ENCODE assay signal across 9 cellular contexts in the genomic region with DNA sequence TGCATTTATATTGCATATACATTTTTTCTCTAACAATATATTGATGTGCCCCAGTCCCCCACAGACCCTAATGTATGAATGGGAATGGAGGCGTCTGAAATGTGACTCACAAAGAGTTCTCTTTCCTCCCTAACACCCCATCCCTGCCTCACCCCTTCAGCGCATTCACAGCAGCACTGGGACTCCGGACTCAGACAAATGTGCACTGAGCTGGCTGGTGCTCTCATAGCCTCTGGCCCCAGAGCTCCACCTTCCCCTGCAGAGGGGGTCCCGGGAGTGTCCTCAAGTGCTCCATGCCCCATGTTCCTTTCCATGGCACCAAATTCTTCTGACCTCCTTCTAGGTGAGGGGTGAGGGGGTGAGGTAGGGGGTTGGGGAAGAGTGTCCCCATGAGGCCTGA. TPM values are rescaled to one million over a fixed set of nuclear protein-coding genes. Genes with fewer than 3 reads are reported as not detected.
DNase-seq lines count a peak whose midpoint lies in the region; ATAC-seq, FAIRE-seq and TF ChIP-seq lines count a peak whose summit lies in the region.
"Had no signal": no experiment of that assay in that cellular context is flagged by ENCODE, and none has a peak within 500 bp of the region (broad histone marks: within the 10 kb centered on the region; RNA-seq: fewer than 3 reads in every experiment).

No MANE protein-coding gene starts in this region.

- peaks cover 45% of the 10 kb centered on the region for H3K4me1 Mint-ChIP-seq in activated T-helper 1 cell treated with anti-CD3 and anti-CD28 coated beads, Interleukin-12 subunit alpha, Interleukin-12 subunit beta, Interleukin-2, Interleukin-4 antibody, amounts not matched to agents 30 ng/mL and 10 ng/mL and 1 ng/mL, durations not matched to agents 14 hours and 24 hours and 36 hours (ENCODE audit: low read depth)

- no peak for TF ChIP-seq POLR2A in upper lobe of left lung (IDR thresholded peaks at IDR 0.05)

- intact Hi-C loops in Right ventricle myocardium inferior (cut with DNase I) (loop anchor here (10.0 kb wide), 1 partner anchor 439 kb away; no protein-coding TSS in a partner anchor), left ventricle myocardium superior (cut with micrococcal nuclease) (no loop called here), kidney (cut with DNase I) (no loop called here)
- intact Hi-C loops in activated T-helper 1 cell treated with anti-CD3 and anti-CD28 coated beads, Interleukin-12 subunit alpha, Interleukin-12 subunit beta, Interleukin-2, Interleukin-4 antibody, amounts not matched to agents 30 ng/mL and 10 ng/mL and 1 ng/mL, durations not matched to agents 14 hours and 24 hours and 36 hours (cut with micrococcal nuclease) = loop anchor here (1.0 to 2.0 kb wide), 5 partner anchors 19 to 580 kb away; a partner anchor contains a TSS

- TF ChIP-seq CTCF in upper lobe of left lung (IDR thresholded peaks at IDR 0.05) (no peak), kidney (IDR thresholded peaks at IDR 0.05; ENCODE audit: borderline replicate concordance, extremely low read depth, insufficient read depth) (no peak)

- H3K9me3 Mint-ChIP-seq in activated T-helper 1 cell treated with anti-CD3 and anti-CD28 coated beads, Interleukin-12 subunit alpha, Interleukin-12 subunit beta, Interleukin-2, Interleukin-4 antibody, amounts not matched to agents 30 ng/mL and 10 ng/mL and 1 ng/mL, durations not matched to agents 14 hours and 24 hours and 36 hours = no peaks in the 10 kb centered on the region

- no peak for FAIRE-seq in kidney (lab: Jason Lieb, UNC)

- peak overlapping the region in 1 of 2 donors; percentile 93 for H3K9ac ChIP-seq in kidney (ENCODE audit: low read length in 2 of 2)

- H3K36me3 Mint-ChIP-seq in activated T-helper 1 cell treated with anti-CD3 and anti-CD28 coated beads, Interleukin-12 subunit alpha, Interleukin-12 subunit beta, Interleukin-2, Interleukin-4 antibody, amounts not matched to agents 30 ng/mL and 10 ng/mL and 1 ng/mL, durations not matched to agents 14 hours and 24 hours and 36 hours (ENCODE audit: low read depth) = no peaks in the 10 kb centered on the region

- DNase-seq in Right ventricle myocardium inferior (ENCODE audit: missing footprints) (peak; percentile 39), left ventricle myocardium superior (no peak), upper lobe of left lung (no peak), kidney tubule cell (ENCODE audit: low spot score) (no peak), kidney (no peak)
- DNase-seq in activated T-helper 1 cell treated with anti-CD3 and anti-CD28 coated beads, Interleukin-12 subunit alpha, Interleukin-12 subunit beta, Interleukin-2, Interleukin-4 antibody, amounts not matched to agents 30 ng/mL and 10 ng/mL and 1 ng/mL, durations not matched to agents 14 hours and 24 hours and 36 hours (ENCODE audit: low spot score) = no peak
- no peak for DNase-seq in stimulated activated CD4-positive, alpha-beta T cell treated with anti-CD3 and anti-CD28 coated beads, Interleukin-2, amount 100 ng/mL, for 48 hours
- DNase-seq: DMS79 treated with DMSO at 0.1 percent for 48 hours had no signal

- H3K36me3 ChIP-seq in upper lobe of left lung (no peaks in the 10 kb centered on the region), kidney (ENCODE audit: control insufficient read depth in 1 of 2, insufficient read depth in 2 of 2, low read length in 2 of 2) (no peaks in the 10 kb centered on the region)

- no peak for TF ChIP-seq EP300 in upper lobe of left lung (IDR thresholded peaks at IDR 0.05)

- H3K27ac Mint-ChIP-seq in activated T-helper 1 cell treated with anti-CD3 and anti-CD28 coated beads, Interleukin-12 subunit alpha, Interleukin-12 subunit beta, Interleukin-2, Interleukin-4 antibody, amounts not matched to agents 30 ng/mL and 10 ng/mL and 1 ng/mL, durations not matched to agents 14 hours and 24 hours and 36 hours = peak overlapping the region; percentile 82

- H3K4me3 Mint-ChIP-seq in activated T-helper 1 cell treated with anti-CD3 and anti-CD28 coated beads, Interleukin-12 subunit alpha, Interleukin-12 subunit beta, Interleukin-2, Interleukin-4 antibody, amounts not matched to agents 30 ng/mL and 10 ng/mL and 1 ng/mL, durations not matched to agents 14 hours and 24 hours and 36 hours = peak overlapping the region; percentile 93

- peak overlapping the region; percentile 65 for H3K27ac ChIP-seq in layer of hippocampus (ENCODE audit: low read depth, low read length)
- peak overlapping the region in 3 of 4 donors; percentile 94 to 99 (median 95) for H3K27ac ChIP-seq in upper lobe of left lung
- no peak overlapping the region for H3K27ac ChIP-seq in kidney (ENCODE audit: low read depth in 2 of 2, low read length in 2 of 2)

- peaks cover 8% of the 10 kb centered on the region for H3K27me3 Mint-ChIP-seq in activated T-helper 1 cell treated with anti-CD3 and anti-CD28 coated beads, Interleukin-12 subunit alpha, Interleukin-12 subunit beta, Interleukin-2, Interleukin-4 antibody, amounts not matched to agents 30 ng/mL and 10 ng/mL and 1 ng/mL, durations not matched to agents 14 hours and 24 hours and 36 hours (ENCODE audit: insufficient read depth)

- WGBS in upper lobe of left lung, 2 donors = 67 to 76% methylated on average over 4 of the region's 4 CpGs

- H3K4me1 ChIP-seq in upper lobe of left lung = peaks cover 8 to 32% (median 16%) of the 10 kb centered on the region in 4 donors
- H3K4me1 ChIP-seq in kidney (ENCODE audit: control insufficient read depth in 1 of 2, insufficient read depth in 1 of 2, low read depth in 1 of 2, low read length in 2 of 2) = peaks cover 0 to 11% of the 10 kb centered on the region in 2 donors

- H3K9me3 ChIP-seq in upper lobe of left lung = no peaks in the 10 kb centered on the region
- H3K9me3 ChIP-seq in kidney (ENCODE audit: control insufficient read depth in 1 of 2, low read length in 2 of 2) = no peaks in the 10 kb centered on the region

- H3K27me3 ChIP-seq in layer of hippocampus (ENCODE audit: control insufficient read depth, insufficient read depth, low read length) (no peaks in the 10 kb centered on the region), upper lobe of left lung (no peaks in the 10 kb centered on the region)

- H3K4me3 ChIP-seq in upper lobe of left lung (peak overlapping the region in 1 of 4 donors; percentile 62), kidney (ENCODE audit: low read length in 2 of 2) (peak overlapping the region in 1 of 2 donors; percentile 82)

- ATAC-seq in Right ventricle myocardium inferior = no peak
- no peak for ATAC-seq in left ventricle myocardium superior
- no peak for ATAC-seq in upper lobe of left lung (ENCODE audit: low FRiP score in 2 of 2)

RNA-seq across cellular contexts. Expression of a gene that starts 20.6 kb away (rescaled TPM):
- not detected for total RNA-seq in Right ventricle myocardium inferior
- total RNA-seq in left ventricle myocardium superior = not detected
- 23.4 and 24.2 TPM in 2 replicates for total RNA-seq in activated T-helper 1 cell treated with anti-CD3 and anti-CD28 coated beads, Interleukin-12 subunit alpha, Interleukin-12 subunit beta, Interleukin-2, Interleukin-4 antibody, amounts not matched to agents 30 ng/mL and 10 ng/mL and 1 ng/mL, durations not matched to agents 14 hours and 24 hours and 36 hours
- 10 to 100 TPM in 1 of 6 donors, 1 to 10 TPM in 4, under 1 TPM in 1; 0.39 to 11.5 (median 2.5) TPM for total RNA-seq in upper lobe of left lung
- 0.31 TPM for total RNA-seq in kidney
- 0.39 TPM for polyA plus RNA-seq in kidney (ENCODE audit: insufficient read depth, low read depth, low replicate concordance)

RNA-seq across cellular contexts. Expression of a gene that starts 40.8 kb away (rescaled TPM):
- total RNA-seq in Right ventricle myocardium inferior (10.7 TPM), left ventricle myocardium superior (9.1 TPM), upper lobe of left lung (10 to 100 TPM; 16.7 to 93.2 (median 25.6) TPM), kidney (28.0 TPM)
- total RNA-seq in activated T-helper 1 cell treated with anti-CD3 and anti-CD28 coated beads, Interleukin-12 subunit alpha, Interleukin-12 subunit beta, Interleukin-2, Interleukin-4 antibody, amounts not matched to agents 30 ng/mL and 10 ng/mL and 1 ng/mL, durations not matched to agents 14 hours and 24 hours and 36 hours = 15.6 and 16.9 TPM in 2 replicates
- polyA plus RNA-seq in kidney (ENCODE audit: insufficient read depth, low read depth, low replicate concordance) = 20.3 TPM

Comparison
In these comparisons a context has a peak if more than half of its experiments do, and no peak if none do; other contexts are left out.
1. intact Hi-C loops: an anchor here in Right ventricle myocardium inferior (10.0 kb wide) and activated T-helper 1 cell treated with anti-CD3 and anti-CD28 coated beads, Interleukin-12 subunit alpha, Interleukin-12 subunit beta, Interleukin-2, Interleukin-4 antibody, amounts not matched to agents 30 ng/mL and 10 ng/mL and 1 ng/mL, durations not matched to agents 14 hours and 24 hours and 36 hours (1.0 to 2.0 kb wide); none called in left ventricle myocardium superior and kidney.
2. H3K27ac ChIP-seq: peak in layer of hippocampus (single experiment) and upper lobe of left lung (3 of 4); none in kidney (0 of 2).